ENCODE assay signal across 40 cellular contexts in genomic region chr16:21038197-21038596, GRCh38.
"Had no signal": no experiment of that assay in that cellular context is flagged by ENCODE, and none has a peak within 500 bp of the region (broad histone marks: within the 10 kb centered on the region; RNA-seq: fewer than 3 reads in every experiment).

No MANE protein-coding gene starts in this region.

- H3K27ac ChIP-seq: adrenal gland, ascending aorta, body of pancreas, brain microvascular endothelial cell, breast epithelium, cardiac muscle cell had no signal

- H3K4me1 ChIP-seq: adrenal gland, ascending aorta, body of pancreas, breast epithelium had no signal

- H3K27me3 Mint-ChIP-seq: activated naive CD4-positive, alpha-beta T cell treated with anti-CD3 and anti-CD28 coated beads, Interleukin-2, amount 50 U/mL, for 24 hours; activated naive CD8-positive, alpha-beta T cell treated with anti-CD3 and anti-CD28 coated beads, Interleukin-2, amount 50 U/mL, for 24 hours; activated T-helper 17 cell treated with anti-CD3 and anti-CD28 coated beads, Interleukin-2, amount 50 U/mL, for 72 hours had no signal

- FAIRE-seq: astrocyte, bronchial epithelial cell had no signal

- H3K9me3 Mint-ChIP-seq: activated naive CD4-positive, alpha-beta T cell treated with anti-CD3 and anti-CD28 coated beads for 36 hours; activated naive CD4-positive, alpha-beta T cell treated with anti-CD3 and anti-CD28 coated beads, Interleukin-2, amount 10 ng/mL, durations not matched to agents 7 days and 5 days; activated naive CD4-positive, alpha-beta T cell treated with anti-CD3 and anti-CD28 coated beads, Interleukin-2, amount 50 U/mL, for 24 hours; activated naive CD4-positive, alpha-beta T cell treated with anti-CD3 and anti-CD28 coated beads, Interleukin-2, amount 50 U/mL, for 72 hours; activated naive CD8-positive, alpha-beta T cell treated with anti-CD3 and anti-CD28 coated beads for 36 hours; activated naive CD8-positive, alpha-beta T cell treated with anti-CD3 and anti-CD28 coated beads, Interleukin-2, amount 50 U/mL, for 24 hours; activated T-cell treated with anti-CD3 and anti-CD28 coated beads, Interleukin-2, amount 50 U/mL, for 24 hours; activated T-cell treated with anti-CD3 and anti-CD28 coated beads, Interleukin-2, amount 50 U/mL, for 4 hours; activated T-cell treated with anti-CD3 and anti-CD28 coated beads, Interleukin-2, amount 50 U/mL, for 72 hours; activated T-helper 1 cell treated with anti-CD3 and anti-CD28 coated beads, Interleukin-12 subunit alpha, Interleukin-12 subunit beta, Interleukin-2, Interleukin-4 antibody, amounts not matched to agents 30 ng/mL and 10 ng/mL and 1 ng/mL, durations not matched to agents 14 hours and 24 hours and 36 hours; activated T-helper 17 cell treated with anti-CD3 and anti-CD28 coated beads, Interleukin-2, amount 50 U/mL, for 72 hours; activated T-helper 2 cell treated with anti-CD3 and anti-CD28 coated beads, Interferon-gamma antibody, Interleukin-2, Interleukin-4, amounts not matched to agents 10 μg/mL and 5 μg/mL and 100 μg/mL, durations not matched to agents 14 hours and 24 hours and 36 hours; central memory CD8-positive, alpha-beta T cell had no signal

- DNase-seq: activated effector memory CD4-positive, alpha-beta T cell treated with anti-CD3 and anti-CD28 coated beads, Interleukin-2, amount 50 U/mL, for 16 hours; activated effector memory CD4-positive, alpha-beta T cell treated with Interleukin-2 at 50 U/mL for 16 hours; activated gamma-delta T cell; activated gamma-delta T cell treated with Interleukin-2 at 50 U/mL for 16 hours; activated naive CD4-positive, alpha-beta T cell; activated naive CD4-positive, alpha-beta T cell treated with anti-CD3 and anti-CD28 coated beads for 36 hours; activated naive CD4-positive, alpha-beta T cell treated with anti-CD3 and anti-CD28 coated beads, Interleukin-2, amount 10 ng/mL, durations not matched to agents 7 days and 5 days; activated naive CD4-positive, alpha-beta T cell treated with anti-CD3 and anti-CD28 coated beads, Interleukin-2, amount 50 U/mL, for 16 hours; activated naive CD4-positive, alpha-beta T cell treated with Interleukin-2 at 50 U/mL for 16 hours; activated naive CD8-positive, alpha-beta T cell treated with anti-CD3 and anti-CD28 coated beads for 36 hours; activated naive CD8-positive, alpha-beta T cell treated with anti-CD3 and anti-CD28 coated beads, Interleukin-2, amount 10 ng/mL, durations not matched to agents 7 days and 5 days; activated naive CD8-positive, alpha-beta T cell treated with anti-CD3 and anti-CD28 coated beads, Interleukin-2, amount 50 U/mL, for 24 hours; activated T-cell treated with anti-CD3 and anti-CD28 coated beads, Interleukin-2, amount 50 U/mL, for 1 hour; activated T-cell treated with anti-CD3 and anti-CD28 coated beads, Interleukin-2, amount 50 U/mL, for 24 hours; activated T-cell treated with anti-CD3 and anti-CD28 coated beads, Interleukin-2, amount 50 U/mL, for 4 hours; activated T-cell treated with anti-CD3 and anti-CD28 coated beads, Interleukin-2, amount 50 U/mL, for 48 hours; activated T-cell treated with anti-CD3 and anti-CD28 coated beads, Interleukin-2, amount 50 U/mL, for 72 hours; amniotic stem cell; amygdala; anterior cingulate cortex; aorta; body of pancreas; brain microvascular endothelial cell; caudate nucleus; central memory CD4-positive, alpha-beta T cell; cerebellar nuclear complex had no signal

- H3K36me3 Mint-ChIP-seq: activated naive CD4-positive, alpha-beta T cell treated with anti-CD3 and anti-CD28 coated beads, Interleukin-2, amount 10 ng/mL, durations not matched to agents 7 days and 5 days; activated naive CD4-positive, alpha-beta T cell treated with anti-CD3 and anti-CD28 coated beads, Interleukin-2, amount 50 U/mL, for 24 hours; activated naive CD4-positive, alpha-beta T cell treated with anti-CD3 and anti-CD28 coated beads, Interleukin-2, amount 50 U/mL, for 72 hours; activated naive CD8-positive, alpha-beta T cell; activated naive CD8-positive, alpha-beta T cell treated with anti-CD3 and anti-CD28 coated beads for 36 hours; activated naive CD8-positive, alpha-beta T cell treated with anti-CD3 and anti-CD28 coated beads, Interleukin-2, amount 10 ng/mL, durations not matched to agents 7 days and 5 days; brain had no signal

- ATAC-seq: activated naive CD4-positive, alpha-beta T cell treated with anti-CD3 and anti-CD28 coated beads, Interleukin-2, amount 50 U/mL, for 72 hours; activated naive CD8-positive, alpha-beta T cell treated with anti-CD3 and anti-CD28 coated beads, Interleukin-2, amount 50 U/mL, for 24 hours; activated T-cell treated with anti-CD3 and anti-CD28 coated beads, Interleukin-2, amount 50 U/mL, for 4 hours; activated T-cell treated with anti-CD3 and anti-CD28 coated beads, Interleukin-2, amount 50 U/mL, for 72 hours; activated T-helper 17 cell treated with anti-CD3 and anti-CD28 coated beads, Interleukin-2, amount 50 U/mL, for 72 hours; body of pancreas had no signal

- H3K36me3 ChIP-seq: adrenal gland, ascending aorta, brain microvascular endothelial cell, breast epithelium, cardiac muscle cell had no signal

- H3K9me3 ChIP-seq: adrenal gland, ascending aorta, body of pancreas, breast epithelium had no signal

- H3K27me3 ChIP-seq: adrenal gland, ascending aorta, body of pancreas, brain microvascular endothelial cell, breast epithelium, cardiac muscle cell had no signal

- H3K4me1 Mint-ChIP-seq: activated naive CD4-positive, alpha-beta T cell treated with anti-CD3 and anti-CD28 coated beads, Interleukin-2, amount 10 ng/mL, durations not matched to agents 7 days and 5 days; activated naive CD4-positive, alpha-beta T cell treated with anti-CD3 and anti-CD28 coated beads, Interleukin-2, amount 50 U/mL, for 24 hours; activated naive CD8-positive, alpha-beta T cell treated with anti-CD3 and anti-CD28 coated beads for 36 hours; activated naive CD8-positive, alpha-beta T cell treated with anti-CD3 and anti-CD28 coated beads, Interleukin-2, amount 10 ng/mL, durations not matched to agents 7 days and 5 days; activated naive CD8-positive, alpha-beta T cell treated with anti-CD3 and anti-CD28 coated beads, Interleukin-2, amount 50 U/mL, for 24 hours; activated T-helper 17 cell treated with anti-CD3 and anti-CD28 coated beads, Interleukin-2, amount 50 U/mL, for 72 hours; central memory CD8-positive, alpha-beta T cell had no signal

- H3K4me3 ChIP-seq: adrenal gland, ascending aorta, body of pancreas, breast epithelium, cardiac muscle cell had no signal

- H3K4me3 Mint-ChIP-seq: activated naive CD4-positive, alpha-beta T cell treated with anti-CD3 and anti-CD28 coated beads for 36 hours; activated naive CD4-positive, alpha-beta T cell treated with anti-CD3 and anti-CD28 coated beads, Interleukin-2, amount 10 ng/mL, durations not matched to agents 7 days and 5 days; activated naive CD4-positive, alpha-beta T cell treated with anti-CD3 and anti-CD28 coated beads, Interleukin-2, amount 50 U/mL, for 24 hours; activated naive CD8-positive, alpha-beta T cell; activated naive CD8-positive, alpha-beta T cell treated with anti-CD3 and anti-CD28 coated beads for 36 hours; activated naive CD8-positive, alpha-beta T cell treated with anti-CD3 and anti-CD28 coated beads, Interleukin-2, amount 10 ng/mL, durations not matched to agents 7 days and 5 days; activated naive CD8-positive, alpha-beta T cell treated with anti-CD3 and anti-CD28 coated beads, Interleukin-2, amount 50 U/mL, for 24 hours; activated T-cell treated with anti-CD3 and anti-CD28 coated beads, Interleukin-2, amount 50 U/mL, for 24 hours; activated T-cell treated with anti-CD3 and anti-CD28 coated beads, Interleukin-2, amount 50 U/mL, for 4 hours; activated T-cell treated with anti-CD3 and anti-CD28 coated beads, Interleukin-2, amount 50 U/mL, for 72 hours; activated T-helper 1 cell treated with anti-CD3 and anti-CD28 coated beads, Interleukin-12 subunit alpha, Interleukin-12 subunit beta, Interleukin-2, Interleukin-4 antibody, amounts not matched to agents 30 ng/mL and 10 ng/mL and 1 ng/mL, durations not matched to agents 14 hours and 24 hours and 36 hours; activated T-helper 17 cell treated with anti-CD3 and anti-CD28 coated beads, Interleukin-2, amount 50 U/mL, for 72 hours; brain; central memory CD8-positive, alpha-beta T cell had no signal

- H3K27ac Mint-ChIP-seq: activated naive CD4-positive, alpha-beta T cell treated with anti-CD3 and anti-CD28 coated beads for 36 hours; activated naive CD4-positive, alpha-beta T cell treated with anti-CD3 and anti-CD28 coated beads, Interleukin-2, amount 10 ng/mL, durations not matched to agents 7 days and 5 days; activated naive CD4-positive, alpha-beta T cell treated with anti-CD3 and anti-CD28 coated beads, Interleukin-2, amount 50 U/mL, for 24 hours; activated naive CD4-positive, alpha-beta T cell treated with anti-CD3 and anti-CD28 coated beads, Interleukin-2, amount 50 U/mL, for 72 hours; activated naive CD8-positive, alpha-beta T cell; activated naive CD8-positive, alpha-beta T cell treated with anti-CD3 and anti-CD28 coated beads for 36 hours; activated naive CD8-positive, alpha-beta T cell treated with anti-CD3 and anti-CD28 coated beads, Interleukin-2, amount 10 ng/mL, durations not matched to agents 7 days and 5 days; activated naive CD8-positive, alpha-beta T cell treated with anti-CD3 and anti-CD28 coated beads, Interleukin-2, amount 50 U/mL, for 24 hours; activated T-cell treated with anti-CD3 and anti-CD28 coated beads, Interleukin-2, amount 50 U/mL, for 24 hours; activated T-cell treated with anti-CD3 and anti-CD28 coated beads, Interleukin-2, amount 50 U/mL, for 72 hours; activated T-helper 1 cell treated with anti-CD3 and anti-CD28 coated beads, Interleukin-12 subunit alpha, Interleukin-12 subunit beta, Interleukin-2, Interleukin-4 antibody, amounts not matched to agents 30 ng/mL and 10 ng/mL and 1 ng/mL, durations not matched to agents 14 hours and 24 hours and 36 hours; activated T-helper 17 cell treated with anti-CD3 and anti-CD28 coated beads, Interleukin-2, amount 50 U/mL, for 72 hours; activated T-helper 2 cell treated with anti-CD3 and anti-CD28 coated beads, Interferon-gamma antibody, Interleukin-2, Interleukin-4, amounts not matched to agents 10 μg/mL and 5 μg/mL and 100 μg/mL, durations not matched to agents 14 hours and 24 hours and 36 hours; brain had no signal
